Comparison of ENCODE assay signal across 16 cellular contexts in the genomic region with DNA sequence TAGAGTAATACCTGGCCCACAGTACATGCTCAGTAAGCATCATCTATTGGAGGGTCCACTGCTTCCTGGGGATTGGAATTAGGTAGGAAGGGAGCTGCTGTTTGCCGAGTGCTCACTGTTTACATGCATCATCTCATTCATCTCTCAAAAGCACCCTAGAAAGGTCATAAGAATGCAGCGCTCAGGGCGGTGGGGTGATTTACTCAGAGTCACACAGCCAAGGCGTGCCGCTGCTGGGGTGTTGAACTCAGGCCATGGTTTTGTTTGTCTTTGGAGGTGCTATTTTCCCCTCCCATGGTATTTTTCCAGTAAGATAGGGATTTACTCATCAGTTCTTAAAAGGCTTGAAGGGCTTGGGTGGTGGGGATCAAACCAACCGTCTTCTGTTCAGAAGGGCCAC.
"Had no signal": no experiment of that assay in that cellular context is flagged by ENCODE, and none has a peak within 500 bp of the region (broad histone marks: within the 10 kb centered on the region; RNA-seq: fewer than 3 reads in every experiment).

No MANE protein-coding gene starts in this region.

- H3K27me3 Mint-ChIP-seq: activated CD4-positive, alpha-beta T cell treated with anti-CD3 and anti-CD28 coated beads, Interleukin-2, amount 10 ng/mL, durations not matched to agents 24 days and 14 days had no signal

- H3K27me3 ChIP-seq: breast epithelium, gastrocnemius medialis, heart left ventricle, ovary, sigmoid colon, thyroid gland had no signal

- H3K4me3 ChIP-seq: breast epithelium, gastrocnemius medialis, heart left ventricle, lower lobe of right lung, ovary, sigmoid colon, thyroid gland had no signal

- DNase-seq: activated CD8-positive, alpha-beta memory T cell treated with anti-CD3 and anti-CD28 coated beads for 24 hours; activated gamma-delta T cell; aorta; dermis blood vessel endothelial cell; erythroblast; gastrocnemius medialis; lower lobe of right lung; ovary; sigmoid colon; thyroid gland; WERI-Rb-1 had no signal

- H3K9me3 ChIP-seq: breast epithelium, gastrocnemius medialis, heart left ventricle, lower lobe of right lung, ovary, sigmoid colon, thyroid gland had no signal

- H3K4me1 ChIP-seq: breast epithelium had no signal

- H3K4me3 Mint-ChIP-seq: activated CD4-positive, alpha-beta T cell treated with anti-CD3 and anti-CD28 coated beads, Interleukin-2, amount 10 ng/mL, durations not matched to agents 24 days and 14 days; mesothelial cell of epicardium; T-helper 1 cell treated with Interleukin-12 subunit alpha and Interleukin-12 subunit beta and Interleukin-4 antibody, amounts not matched to agents 30 μg/mL and 1 μg/mL, for 36 hours had no signal

- H3K27ac ChIP-seq: breast epithelium, heart left ventricle, lower lobe of right lung, ovary, thyroid gland had no signal

- H3K9me3 Mint-ChIP-seq: activated CD4-positive, alpha-beta T cell treated with anti-CD3 and anti-CD28 coated beads, Interleukin-2, amount 10 ng/mL, durations not matched to agents 24 days and 14 days; mesothelial cell of epicardium; T-helper 1 cell treated with Interleukin-12 subunit alpha and Interleukin-12 subunit beta and Interleukin-4 antibody, amounts not matched to agents 30 μg/mL and 1 μg/mL, for 36 hours had no signal

- H3K36me3 ChIP-seq: breast epithelium, gastrocnemius medialis, heart left ventricle, lower lobe of right lung, ovary, sigmoid colon, thyroid gland, WERI-Rb-1 had no signal

- ATAC-seq: gastrocnemius medialis, lower lobe of right lung had no signal

- H3K36me3 Mint-ChIP-seq: mesothelial cell of epicardium had no signal

- H3K27ac Mint-ChIP-seq: mesothelial cell of epicardium; T-helper 1 cell treated with Interleukin-12 subunit alpha and Interleukin-12 subunit beta and Interleukin-4 antibody, amounts not matched to agents 30 μg/mL and 1 μg/mL, for 36 hours had no signal
